ENCODE assay signal across 1 cellular context in genomic region chr2:32063310-32064020, GRCh38.
TF ChIP-seq lines count a peak whose summit lies in the region.

SPAST (plus strand) TSS chr2:32063556; CDS start chr2:32063832, 276 bp downstream.

TF ChIP-seq in GM12878, 131 proteins besides CTCF, POLR2A, EP300 and RAD21 (continued from another document):
- no peak for TF ChIP-seq ATF2 (IDR thresholded peaks at IDR 0.05; ENCODE audit: low read length)
- no peak for TF ChIP-seq ZNF622 (IDR thresholded peaks at IDR 0.05)
- TF ChIP-seq ZNF592 (IDR thresholded peaks at IDR 0.05) = no peak
- TF ChIP-seq RELA (IDR thresholded peaks at IDR 0.05; ENCODE audit: borderline replicate concordance, partially characterized antibody) = peak; percentile 69
- TF ChIP-seq SUPT20H (IDR thresholded peaks at IDR 0.05; ENCODE audit: borderline replicate concordance, control insufficient read depth, low read depth, low read length) = no peak
- no peak for TF ChIP-seq MEF2B (IDR thresholded peaks at IDR 0.05; ENCODE audit: partially characterized antibody, poor library complexity, severe bottlenecking)
- no peak for TF ChIP-seq E2F4 (IDR thresholded peaks at IDR 0.05; ENCODE audit: low read depth, low read length)
- no peak for TF ChIP-seq ZNF217 (IDR thresholded peaks at IDR 0.05)
- no peak for TF ChIP-seq BMI1 (IDR thresholded peaks at IDR 0.05; ENCODE audit: borderline replicate concordance)
- no peak for TF ChIP-seq MYC (IDR thresholded peaks at IDR 0.05; ENCODE audit: insufficient read depth, insufficient read length, insufficient replicate concordance, low read length, severe bottlenecking)
- TF ChIP-seq CBFB (IDR thresholded peaks at IDR 0.05; ENCODE audit: low read depth) = no peak; the same call in 1 of the 2 replicates
- 0 out of 2 replicates have a peak, but pooled peaks have one; percentile 52 for TF ChIP-seq DPF2 (IDR thresholded peaks at IDR 0.05)
- TF ChIP-seq ZZZ3 (IDR thresholded peaks at IDR 0.05; ENCODE audit: control insufficient read depth, insufficient read length, low read depth) = no peak
- TF ChIP-seq MAX (IDR thresholded peaks at IDR 0.05; ENCODE audit: low read depth, low read length) = peak; percentile 58; the same call in 1 of the 2 replicates
- no peak for TF ChIP-seq PAX8 (IDR thresholded peaks at IDR 0.05)
- TF ChIP-seq ATF7 (IDR thresholded peaks at IDR 0.05; ENCODE audit: low read depth) = peak; percentile 13; the same call in 1 of the 2 replicates
- TF ChIP-seq POLR2AphosphoS5 (IDR thresholded peaks at IDR 0.05; ENCODE audit: low read length) = peak; percentile 77; the same call in 1 of the 2 replicates
- no peak for TF ChIP-seq MYB (IDR thresholded peaks at IDR 0.05; ENCODE audit: borderline replicate concordance, low read depth, low read length)
- no peak for TF ChIP-seq TCF12 (IDR thresholded peaks at IDR 0.05; ENCODE audit: low read depth, low read length)
- TF ChIP-seq TAF1 (IDR thresholded peaks at IDR 0.05; ENCODE audit: borderline replicate concordance, low read depth, low read length) = peak; percentile 27; the same call in 1 of the 2 replicates
- no peak for TF ChIP-seq TCF3 (IDR thresholded peaks at IDR 0.05; ENCODE audit: borderline replicate concordance, insufficient read depth, low read depth, low read length)
- no peak for TF ChIP-seq ZBTB4 (CRISPR knock-in tag; IDR thresholded peaks at IDR 0.05)
- TF ChIP-seq RUNX3 (IDR thresholded peaks at IDR 0.05; ENCODE audit: low read length) = peak; percentile 67
- TF ChIP-seq NFIC (IDR thresholded peaks at IDR 0.05; ENCODE audit: low read depth, low read length) = no peak
- peak; percentile 9 for TF ChIP-seq SKIL (IDR thresholded peaks at IDR 0.05; ENCODE audit: low read depth, poor library complexity, severe bottlenecking)
- no peak for TF ChIP-seq ZNF384 (IDR thresholded peaks at IDR 0.05; ENCODE audit: borderline replicate concordance, low read depth, low read length)
- TF ChIP-seq SUZ12 (IDR thresholded peaks at IDR 0.05; ENCODE audit: unreplicated experiment) = no peak
- TF ChIP-seq MEF2A (IDR thresholded peaks at IDR 0.05; ENCODE audit: insufficient read depth, low read depth, low read length) = no peak
- TF ChIP-seq SIX5 (IDR thresholded peaks at IDR 0.05; ENCODE audit: low read depth, low read length, severe bottlenecking) = peak; percentile 76
- TF ChIP-seq ZBTB40 (IDR thresholded peaks at IDR 0.05; ENCODE audit: borderline replicate concordance) = no peak; the same call in 1 of the 2 replicates
- TF ChIP-seq MXI1 (IDR thresholded peaks at IDR 0.05; ENCODE audit: low read depth, low read length) = peak; percentile 78
- TF ChIP-seq NR2C1 (IDR thresholded peaks at IDR 0.05) = no peak
- 0 out of 2 replicates have a peak, but pooled peaks have one; percentile 17 for TF ChIP-seq NR2F1 (conservative IDR thresholded peaks at IDR 0.05)
- TF ChIP-seq BACH1 (IDR thresholded peaks at IDR 0.05; ENCODE audit: borderline replicate concordance) = no peak
- TF ChIP-seq CBX5 (IDR thresholded peaks at IDR 0.05; ENCODE audit: low read depth) = no peak
- no peak for TF ChIP-seq BCL11A (IDR thresholded peaks at IDR 0.05; ENCODE audit: low read depth, low read length)
- TF ChIP-seq REST (IDR thresholded peaks at IDR 0.05; ENCODE audit: low read depth, low read length) = peak; percentile 29; the same call in 1 of the 2 replicates
- peak; percentile 26; the same call in 1 of the 2 replicates for TF ChIP-seq RB1 (IDR thresholded peaks at IDR 0.05; ENCODE audit: borderline replicate concordance)
- TF ChIP-seq ZNF207 (IDR thresholded peaks at IDR 0.05; ENCODE audit: borderline replicate concordance) = no peak; the same call in 1 of the 2 replicates
- TF ChIP-seq IRF4 (IDR thresholded peaks at IDR 0.05; ENCODE audit: low read depth, low read length) = no peak
